29 cellular contexts compared by ENCODE assay signal in the genomic region with DNA sequence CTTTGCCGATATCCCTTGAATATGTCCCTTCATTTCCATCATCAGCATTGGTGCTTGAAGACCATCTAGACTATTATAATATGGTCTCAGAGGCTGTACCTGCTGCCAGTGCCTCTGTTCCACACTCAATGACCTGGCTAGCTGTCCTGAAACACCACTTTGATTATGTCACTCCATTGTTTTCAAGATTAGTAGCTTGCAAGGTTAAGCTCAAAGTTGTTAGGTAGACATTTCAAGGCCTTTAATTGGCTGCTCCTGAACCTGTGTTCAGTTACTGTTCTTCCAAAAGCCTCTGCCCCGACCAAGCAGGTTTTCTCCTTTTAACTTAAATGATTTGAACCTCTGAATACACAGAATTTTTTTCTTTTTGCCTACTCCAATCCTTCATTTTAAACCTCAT.
"Had no signal": no experiment of that assay in that cellular context is flagged by ENCODE, and none has a peak within 500 bp of the region (broad histone marks: within the 10 kb centered on the region; RNA-seq: fewer than 3 reads in every experiment).

No MANE protein-coding gene starts in this region.

- H3K36me3 ChIP-seq: SJCRH30 had no signal

- ATAC-seq: Panc1, Right ventricle myocardium inferior, SK-N-SH treated with all-trans-retinoic acid at 6 μM for 48 hours, T-cell had no signal

- H3K4me2 ChIP-seq: PC-9 had no signal

- H3K4me1 ChIP-seq: SJCRH30 had no signal

- H2AFZ ChIP-seq: PC-9 had no signal

- DNase-seq: MM.1S, MV-4-11, NCI-H1092, NCI-H1105, NCI-H1417 treated with DMSO at 0.1 percent for 48 hours, NCI-H1436 treated with DMSO at 0.1 percent for 48 hours, NCI-H1694 treated with DMSO at 0.1 percent for 48 hours, NCI-H187 treated with DMSO at 0.1 percent for 48 hours, NCI-H2029, NCI-H2081, NCI-H2171 treated with DMSO at 0.1 percent for 48 hours, NCI-H2227 treated with DMSO at 0.1 percent for 48 hours, NCI-H345, NCI-H446, NCI-H510A treated with DMSO at 0.1 percent for 48 hours, NCI-H524 treated with DMSO at 0.1 percent for 48 hours, NCI-H526 treated with DMSO at 0.1 percent for 48 hours, NCI-H748 treated with DMSO at 0.1 percent for 48 hours, NCI-H82, PC-9, SHP77, SIG-M5, SJCRH30, T-cell had no signal

- H3K36me3 Mint-ChIP-seq: T-cell had no signal

- H3K4me1 Mint-ChIP-seq: T-cell had no signal

- H3K9me3 ChIP-seq: SJCRH30 had no signal

- H3K27ac ChIP-seq: PC-9, RWPE1, SJCRH30, SK-N-MC had no signal

- H3K9me3 Mint-ChIP-seq: T-cell had no signal

- H3K4me3 ChIP-seq: PC-9, SJCRH30, SK-N-MC had no signal

- H3K4me3 Mint-ChIP-seq: T-cell had no signal

- H3K27me3 ChIP-seq: SJCRH30 had no signal

- H3K27ac Mint-ChIP-seq: T-cell had no signal
